16 cellular contexts compared by ENCODE assay signal in genomic region chr1:32494196-32494595, GRCh38. TPM values are rescaled to one million over a fixed set of nuclear protein-coding genes. Genes with fewer than 3 reads are reported as not detected.
DNase-seq lines count a peak whose midpoint lies in the region; ATAC-seq and TF ChIP-seq lines count a peak whose summit lies in the region.
"Had no signal": no experiment of that assay in that cellular context is flagged by ENCODE, and none has a peak within 500 bp of the region (broad histone marks: within the 10 kb centered on the region; RNA-seq: fewer than 3 reads in every experiment).

No MANE protein-coding gene starts in this region.

- no peaks in the 10 kb centered on the region for H3K79me2 ChIP-seq in SK-N-SH (ENCODE audit: insufficient read depth)
- no peaks in the 10 kb centered on the region for H3K79me2 ChIP-seq in osteoblast (ENCODE audit: insufficient read depth, low read length)

- POLR2A ChIA-PET in SK-N-SH (lab: Yijun Ruan, JAX) = interaction anchor here (0.7 kb wide), 1 partner anchor 11 kb away, joined by 3 read pairs; no protein-coding TSS in a partner anchor

- no peak for TF ChIP-seq RAD21 in SK-N-SH (IDR thresholded peaks at IDR 0.05; ENCODE audit: low read length)

- no peaks in the 10 kb centered on the region for H3K27me3 ChIP-seq in SK-N-SH (ENCODE audit: insufficient read depth)
- H3K27me3 ChIP-seq in osteoblast (ENCODE audit: insufficient read depth, low read length) = no peaks in the 10 kb centered on the region
- H3K27me3 ChIP-seq: body of pancreas had no signal

- H3K9ac ChIP-seq in SK-N-SH = no peak overlapping the region

- 35% methylated on average over 1 of the region's 1 CpG for WGBS in SK-N-SH (ENCODE audit: low lambda C conversion rate)

- no peaks in the 10 kb centered on the region for H3K36me3 ChIP-seq in SK-N-SH (replicated peaks in 1 of 2; ENCODE audit: control insufficient read depth in 1 of 2, insufficient read depth in 2 of 2, low read length in 1 of 2)
- no peaks in the 10 kb centered on the region for H3K36me3 ChIP-seq in osteoblast (ENCODE audit: insufficient read depth, low read length)
- H3K36me3 ChIP-seq: lower lobe of right lung, neutrophil had no signal

- TF ChIP-seq CTCF in SK-N-SH (IDR thresholded peaks at IDR 0.05) = no peak
- no peak for TF ChIP-seq CTCF in osteoblast (IDR thresholded peaks at IDR 0.05; ENCODE audit: extremely low read depth, low read depth, low read length)

- no peak overlapping the region for H3K4me2 ChIP-seq in SK-N-SH
- no peak overlapping the region for H3K4me2 ChIP-seq in osteoblast (ENCODE audit: insufficient read depth, low read length)

- CTCF ChIA-PET in SK-N-SH (lab: Yijun Ruan, JAX) = interaction anchor here (1.1 kb wide), 1 partner anchor 21 kb away, joined by 3 read pairs; no protein-coding TSS in a partner anchor

- peak overlapping the region in 1 of 2 experiments; percentile 84; a peak in 2 of 4 replicates for H3K27ac ChIP-seq in SK-N-SH (ENCODE audit: low read depth in 2 of 2, low read length in 1 of 2)
- H3K27ac ChIP-seq in epithelial cell of prostate = no peak overlapping the region
- H3K27ac ChIP-seq in osteoblast (ENCODE audit: low read depth, low read length) = no peak overlapping the region
- H3K27ac ChIP-seq: 22Rv1, body of pancreas, lower lobe of right lung, neutrophil, skin epidermis had no signal

- ATAC-seq in HG02642 (IDR thresholded peaks at IDR 0.05; ENCODE audit: poor library complexity, unreplicated experiment) (no peak), HG03196 (IDR thresholded peaks at IDR 0.05; ENCODE audit: unreplicated experiment) (no peak)
- ATAC-seq: body of pancreas, lower lobe of right lung had no signal

- DNase-seq in DMS 273 (lab: John Stamatoyannopoulos, UW; ENCODE audit: unreplicated experiment) (peak; percentile 23), DMS 273 treated with DMSO at 0.1 percent for 48 hours (lab: John Stamatoyannopoulos, UW) (no peak), SK-N-SH (peak; percentile 85), epithelial cell of prostate (ENCODE audit: low read depth, low spot score) (peak; percentile 14), osteoblast (ENCODE audit: insufficient read length, low spot score, missing footprints) (no peak), retina (no peak)
- DNase-seq: body of pancreas, endodermal cell, lower lobe of right lung, NCI-H748 treated with DMSO at 0.1 percent for 48 hours, SHP77 had no signal

- H3K4me3 ChIP-seq in SK-N-SH (ENCODE audit: low read depth in 2 of 2, low read length in 1 of 2) (no peak overlapping the region), osteoblast (ENCODE audit: insufficient read depth, low read length) (no peak overlapping the region)
- H3K4me3 ChIP-seq: body of pancreas, lower lobe of right lung, skin epidermis had no signal

- peaks cover 10% of the 10 kb centered on the region for H3F3A ChIP-seq in SK-N-SH (replicated peaks; ENCODE audit: insufficient read depth)

- no peaks in the 10 kb centered on the region for H3K9me2 ChIP-seq in SK-N-SH

- no peaks in the 10 kb centered on the region for H3K9me3 ChIP-seq in SK-N-SH
- H3K9me3 ChIP-seq in osteoblast (ENCODE audit: low read depth, low read length) = no peaks in the 10 kb centered on the region
- H3K9me3 ChIP-seq: body of pancreas, lower lobe of right lung, neutrophil had no signal

- H4K20me1 ChIP-seq in SK-N-SH (ENCODE audit: insufficient read depth) (no peaks in the 10 kb centered on the region), osteoblast (ENCODE audit: insufficient read depth, low read length) (no peaks in the 10 kb centered on the region)

- H2AFZ ChIP-seq in SK-N-SH (ENCODE audit: low read depth) (0 out of 2 replicates have a peak overlapping the region, but pooled peaks have one; percentile 54), osteoblast (ENCODE audit: low read length) (peak overlapping the region; percentile 23)

- H3K4me1 ChIP-seq in SK-N-SH (ENCODE audit: control insufficient read depth in 1 of 2, insufficient read depth in 2 of 2, low read depth in 1 of 2, low read length in 1 of 2) (peaks cover 0 to 11% of the 10 kb centered on the region in 2 experiments; a peak in 2 of 4 replicates), osteoblast (ENCODE audit: insufficient read depth, low read length) (peaks cover 10% of the 10 kb centered on the region)
- H3K4me1 ChIP-seq: body of pancreas, lower lobe of right lung had no signal

- TF ChIP-seq EP300 in SK-N-SH (IDR thresholded peaks at IDR 0.05; ENCODE audit: borderline replicate concordance in 1 of 2, low read depth in 1 of 2, low read length in 1 of 2) = peak in 1 of 2 experiments; percentile 88; a peak in 2 of 4 replicates

TF ChIP-seq in SK-N-SH, 30 proteins besides CTCF, POLR2A, EP300 and RAD21:
- no peak for TF ChIP-seq EZH2phosphoT487 (IDR thresholded peaks at IDR 0.05; ENCODE audit: borderline replicate concordance, low read depth)
- TF ChIP-seq, protein P1, sequence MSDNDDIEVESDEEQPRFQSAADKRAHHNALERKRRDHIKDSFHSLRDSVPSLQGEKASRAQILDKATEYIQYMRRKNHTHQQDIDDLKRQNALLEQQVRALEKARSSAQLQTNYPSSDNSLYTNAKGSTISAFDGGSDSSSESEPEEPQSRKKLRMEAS (IDR thresholded peaks at IDR 0.05; ENCODE audit: low read depth) = no peak
- TF ChIP-seq TAF1 (IDR thresholded peaks at IDR 0.05; ENCODE audit: borderline replicate concordance, low read depth, low read length) = no peak
- TF ChIP-seq RXRA (IDR thresholded peaks at IDR 0.05; ENCODE audit: borderline replicate concordance, low read depth) = no peak
- no peak for TF ChIP-seq NFIC (IDR thresholded peaks at IDR 0.05; ENCODE audit: borderline replicate concordance)
- TF ChIP-seq TCF12 (IDR thresholded peaks at IDR 0.05) = peak; percentile 66; the same call in 1 of the 2 replicates
- peak; percentile 83 for TF ChIP-seq MXI1 (IDR thresholded peaks at IDR 0.05; ENCODE audit: low read depth, low read length)
- peak; percentile 89 for TF ChIP-seq RCOR1 (IDR thresholded peaks at IDR 0.05; ENCODE audit: low read length)
- TF ChIP-seq FOXM1 (IDR thresholded peaks at IDR 0.05; ENCODE audit: low read depth) = no peak
- TF ChIP-seq PBX3 (IDR thresholded peaks at IDR 0.05) = peak; percentile 39; the same call in 1 of the 2 replicates
- no peak for TF ChIP-seq FOSL2 (IDR thresholded peaks at IDR 0.05; ENCODE audit: borderline replicate concordance, low read depth)
- TF ChIP-seq JUND (IDR thresholded peaks at IDR 0.05) = no peak
- peak; percentile 93 for TF ChIP-seq GATA2 (CRISPR knock-in tag; IDR thresholded peaks at IDR 0.05)
- TF ChIP-seq CHD2 (IDR thresholded peaks at IDR 0.05; ENCODE audit: low read length, partially characterized antibody) = peak; percentile 74
- TF ChIP-seq NRF1 (IDR thresholded peaks at IDR 0.05; ENCODE audit: low read depth, low read length) = no peak
TF ChIP-seq in SK-N-SH: peak in this region for 6.

RNA-seq across cellular contexts. Expression of gene ZBTB8B, which starts 29.3 kb away (rescaled TPM):
- 0.08 and 0.16 TPM in 2 replicates for polyA plus RNA-seq in SK-N-SH (2012; rRNA removed)
- polyA plus RNA-seq in SK-N-SH (2012; cell fraction: cytosol; rRNA removed) = 0.08 and 0.10 TPM in 2 replicates
- polyA plus RNA-seq in SK-N-SH (2012; cell fraction: nucleus; rRNA removed) = 0.19 and 0.20 TPM in 2 replicates
- under 0.01 TPM in 2 replicates for total RNA-seq in osteoblast

RNA-seq across cellular contexts. Expression of gene ZBTB8A, which starts 45.0 kb away (rescaled TPM):
- polyA plus RNA-seq in SK-N-SH (2012; rRNA removed) = 1.3 and 1.9 TPM in 2 replicates
- polyA plus RNA-seq in SK-N-SH (2012; cell fraction: cytosol; rRNA removed) = 2.0 and 2.4 TPM in 2 replicates
- 0.85 and 2.3 TPM in 2 replicates for polyA plus RNA-seq in SK-N-SH (2012; cell fraction: nucleus; rRNA removed)
- total RNA-seq in osteoblast = 9.8 and 10.6 TPM in 2 replicates

Comparison
In these comparisons a context has a peak if more than half of its experiments do, and no peak if none do; other contexts are left out.
1. DNase-seq: peak in DMS 273 (single experiment), SK-N-SH (single experiment) and epithelial cell of prostate (single experiment); none in DMS 273 treated with DMSO at 0.1 percent for 48 hours (single experiment), osteoblast (single experiment) and retina (single experiment).